11 cellular contexts compared by ENCODE assay signal in the genomic region with DNA sequence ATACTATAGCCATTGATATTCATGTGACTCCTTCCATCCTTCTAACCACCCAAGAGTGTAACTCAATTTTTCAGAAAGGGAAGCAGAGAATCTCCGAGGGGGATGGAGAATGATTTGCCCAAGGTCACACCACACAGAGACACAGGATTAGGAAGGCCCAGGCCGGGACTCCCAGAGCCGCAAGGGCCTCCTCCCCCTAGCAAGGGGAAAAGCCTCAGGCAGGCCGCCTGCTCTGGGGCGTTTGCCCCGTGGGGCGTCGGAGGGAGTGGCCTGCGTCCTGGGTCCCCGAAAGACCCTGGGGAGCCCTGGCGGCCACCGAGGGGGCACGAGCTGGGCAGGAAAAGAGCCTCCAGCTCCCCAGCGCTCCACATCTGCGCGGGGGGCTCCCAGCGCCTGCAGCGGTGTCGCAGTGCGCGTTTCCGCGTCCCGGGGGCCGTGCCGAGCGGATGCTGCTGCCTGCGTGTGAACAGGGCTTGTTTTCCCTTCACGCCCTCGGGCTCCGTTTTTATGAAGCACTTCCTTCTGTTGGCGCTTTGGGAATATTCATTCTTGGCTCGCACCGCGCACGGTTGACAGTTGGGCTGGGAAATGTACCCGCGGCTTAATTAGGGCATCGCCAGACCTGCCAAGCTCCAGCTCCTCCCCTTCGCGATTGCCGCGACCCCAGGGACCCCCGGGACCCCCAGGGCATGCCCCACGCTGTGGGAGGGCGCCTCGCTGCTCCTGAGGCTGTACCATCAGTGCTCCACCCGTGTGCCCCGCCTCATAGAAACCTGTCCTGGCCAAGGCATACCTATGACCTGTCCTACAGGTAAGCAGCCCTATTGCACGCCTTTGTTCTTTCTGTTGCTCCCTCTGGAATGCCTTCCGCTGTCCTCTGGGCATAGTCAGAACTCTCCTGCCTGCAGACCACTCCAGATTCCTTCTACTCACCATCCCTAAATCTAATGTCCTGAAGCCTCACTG.
DNase-seq lines count a peak whose midpoint lies in the region; ATAC-seq and TF ChIP-seq lines count a peak whose summit lies in the region.
"Had no signal": no experiment of that assay in that cellular context is flagged by ENCODE, and none has a peak within 500 bp of the region (broad histone marks: within the 10 kb centered on the region; RNA-seq: fewer than 3 reads in every experiment).

No MANE protein-coding gene starts in this region.

- peaks cover 8% of the 10 kb centered on the region for H3K4me1 ChIP-seq in adipocyte (ENCODE audit: control insufficient read depth, insufficient read depth, low read length)
- peaks cover 5 to 11% of the 10 kb centered on the region in 2 donors for H3K4me1 ChIP-seq in gastrocnemius medialis

- ATAC-seq in Right ventricle myocardium superior (ENCODE audit: poor library complexity) (peak; percentile 73), gastrocnemius medialis (peak; percentile 57 to 61), GM19463 (IDR thresholded peaks at IDR 0.05; ENCODE audit: unreplicated experiment) (no peak), HG03520 (IDR thresholded peaks at IDR 0.05; ENCODE audit: unreplicated experiment) (no peak)
- ATAC-seq in stimulated activated effector memory CD8-positive, alpha-beta T cell treated with anti-CD3 and anti-CD28 coated beads, Interleukin-12 subunit alpha, Interleukin-12 subunit beta, amount 100 ng/mL, for 72 hours = no peak

- peak overlapping the region; percentile 57 for H3K9ac ChIP-seq in adipocyte (ENCODE audit: low read length)

- DNase-seq in EH (ENCODE audit: low read depth) = peak; percentile 86
- DNase-seq in adipocyte (ENCODE audit: low read depth) = peak; percentile 62
- DNase-seq in Right ventricle myocardium superior = peak; percentile 74
- DNase-seq in gastrocnemius medialis = peak in 1 of 2 donors; percentile 30
- DNase-seq in stimulated activated effector memory CD8-positive, alpha-beta T cell treated with anti-CD3 and anti-CD28 coated beads, Interleukin-12 subunit alpha, Interleukin-12 subunit beta, amount 100 ng/mL, for 72 hours (ENCODE audit: low spot score in 2 of 2) = no peak
- no peak for DNase-seq in H4 (ENCODE audit: low spot score)
- DNase-seq: activated CD8-positive, alpha-beta memory T cell treated with anti-CD3 and anti-CD28 coated beads for 24 hours; NCI-H1092 treated with DMSO at 0.1 percent for 48 hours; RPMI8226 had no signal

- H3K4me3 ChIP-seq in adipocyte (ENCODE audit: low read length) (peak overlapping the region; percentile 65), gastrocnemius medialis (peak overlapping the region; percentile 33 to 48 (median 42))

- TF ChIP-seq POLR2A in gastrocnemius medialis (IDR thresholded peaks at IDR 0.05) = no peak

- no peak overlapping the region for H3K27ac Mint-ChIP-seq in stimulated activated effector memory CD8-positive, alpha-beta T cell treated with anti-CD3 and anti-CD28 coated beads, Interleukin-12 subunit alpha, Interleukin-12 subunit beta, amount 100 ng/mL, for 72 hours

- H3K4me3 Mint-ChIP-seq in stimulated activated effector memory CD8-positive, alpha-beta T cell treated with anti-CD3 and anti-CD28 coated beads, Interleukin-12 subunit alpha, Interleukin-12 subunit beta, amount 100 ng/mL, for 72 hours = no peak overlapping the region

- H3K9me3 ChIP-seq in adipocyte (ENCODE audit: control insufficient read depth, low read length) = no peaks in the 10 kb centered on the region
- no peaks in the 10 kb centered on the region for H3K9me3 ChIP-seq in gastrocnemius medialis

- no peaks in the 10 kb centered on the region for H3K9me3 Mint-ChIP-seq in stimulated activated effector memory CD8-positive, alpha-beta T cell treated with anti-CD3 and anti-CD28 coated beads, Interleukin-12 subunit alpha, Interleukin-12 subunit beta, amount 100 ng/mL, for 72 hours

- intact Hi-C loops in Right ventricle myocardium superior (cut with DNase I) = loop anchor here (10.0 kb wide), 1 partner anchor 132 kb away; no protein-coding TSS in a partner anchor
- intact Hi-C loops in gastrocnemius medialis (cut with DNase I; ENCODE audit: low total_unique reads) = no loop called here

- H3K27ac ChIP-seq in gastrocnemius medialis = peak overlapping the region; percentile 43 to 62 (median 50)

- H3K36me3 ChIP-seq in adipocyte (ENCODE audit: control insufficient read depth, insufficient read depth, low read length, severe bottlenecking) (no peaks in the 10 kb centered on the region), gastrocnemius medialis (no peaks in the 10 kb centered on the region)

- no peaks in the 10 kb centered on the region for H3K4me1 Mint-ChIP-seq in stimulated activated effector memory CD8-positive, alpha-beta T cell treated with anti-CD3 and anti-CD28 coated beads, Interleukin-12 subunit alpha, Interleukin-12 subunit beta, amount 100 ng/mL, for 72 hours

- in situ Hi-C loops in gastrocnemius medialis (cut with MboI; ENCODE audit: low sequenced_read_pairs in 4 of 4) = no loop called here

- no peaks in the 10 kb centered on the region for H3K36me3 Mint-ChIP-seq in stimulated activated effector memory CD8-positive, alpha-beta T cell treated with anti-CD3 and anti-CD28 coated beads, Interleukin-12 subunit alpha, Interleukin-12 subunit beta, amount 100 ng/mL, for 72 hours

- H3K27me3 ChIP-seq in adipocyte (replicated peaks; ENCODE audit: control insufficient read depth, insufficient read depth, low read length) (peaks cover 58% of the 10 kb centered on the region), gastrocnemius medialis (peaks cover 0 to 10% (median 5%) of the 10 kb centered on the region in 3 donors)

- no peak for TF ChIP-seq CTCF in gastrocnemius medialis (IDR thresholded peaks at IDR 0.05 in 4 of 5, conservative IDR thresholded peaks at IDR 0.05 in 1 of 5)

Comparison
In these comparisons a context has a peak if more than half of its experiments do, and no peak if none do; other contexts are left out.
1. DNase-seq: peak in EH (single experiment), adipocyte (single experiment) and Right ventricle myocardium superior (single experiment); none in stimulated activated effector memory CD8-positive, alpha-beta T cell treated with anti-CD3 and anti-CD28 coated beads, Interleukin-12 subunit alpha, Interleukin-12 subunit beta, amount 100 ng/mL, for 72 hours (0 of 2) and H4 (single experiment).
2. ATAC-seq: peak in Right ventricle myocardium superior (single experiment) and gastrocnemius medialis (2 of 2); none in GM19463 (single experiment), HG03520 (single experiment) and stimulated activated effector memory CD8-positive, alpha-beta T cell treated with anti-CD3 and anti-CD28 coated beads, Interleukin-12 subunit alpha, Interleukin-12 subunit beta, amount 100 ng/mL, for 72 hours (single experiment).